ENCODE assay signal across 23 cellular contexts in the genomic region with DNA sequence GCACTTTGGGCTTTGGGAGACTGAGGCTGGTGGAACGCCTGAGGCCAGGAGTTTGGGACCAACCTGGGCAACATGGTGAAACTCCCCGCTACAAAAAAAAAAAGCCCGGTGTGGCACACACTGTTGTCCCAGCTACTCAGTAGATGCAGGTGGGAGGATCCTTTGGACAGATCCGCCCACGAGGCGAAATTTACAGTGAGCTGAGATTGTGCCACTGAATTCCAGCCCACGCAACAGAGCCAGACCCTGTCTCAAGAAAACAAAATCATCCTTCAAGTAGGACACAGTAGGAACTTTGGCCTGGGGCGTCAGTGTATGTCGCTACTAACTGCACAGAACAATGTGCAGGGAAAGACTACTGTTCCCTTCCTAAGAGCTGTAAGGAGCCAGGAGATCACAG. TPM values are rescaled to one million over a fixed set of nuclear protein-coding genes. Genes with fewer than 3 reads are reported as not detected.
DNase-seq lines count a peak whose midpoint lies in the region; ATAC-seq and TF ChIP-seq lines count a peak whose summit lies in the region.
"Had no signal": no experiment of that assay in that cellular context is flagged by ENCODE, and none has a peak within 500 bp of the region (broad histone marks: within the 10 kb centered on the region; RNA-seq: fewer than 3 reads in every experiment).

No MANE protein-coding gene starts in this region.

- TF ChIP-seq POLR2A in GM18951 (IDR thresholded peaks at IDR 0.05; ENCODE audit: extremely low read depth, insufficient read depth, insufficient read length), result peak; percentile 17

- H4K20me1 ChIP-seq in BLaER1 treated with 17β-estradiol and CSF1 and Interleukin-3, amounts not matched to agents 10 nM and 100 nM, result peaks cover 78 to 92% (median 85%) of the 10 kb centered on the region in 11 experiments

- no peak overlapping the region for H3K27ac Mint-ChIP-seq in neural crest cell (ENCODE audit: unreplicated experiment)
- H3K27ac Mint-ChIP-seq: activated CD4-positive, alpha-beta T cell treated with anti-CD3 and anti-CD28 coated beads, Interleukin-2, amount 10 ng/mL, durations not matched to agents 7 days and 5 days; activated CD8-positive, alpha-beta memory T cell treated with anti-CD3 and anti-CD28 coated beads, Interleukin-2, amount 10 ng/mL, durations not matched to agents 7 days and 5 days; IgD-negative memory B cell had no signal

- H3K4me1 ChIP-seq in BLaER1 treated with 17β-estradiol and CSF1 and Interleukin-3, amounts not matched to agents 10 nM and 100 nM, result peaks cover 26 to 70% (median 66%) of the 10 kb centered on the region in 10 experiments
- H3K4me1 ChIP-seq in adipocyte (ENCODE audit: control insufficient read depth, insufficient read depth, low read length), result peaks cover 46% of the 10 kb centered on the region

- peak overlapping the region in 9 of 11 experiments; percentile 34 to 98 (median 93); a peak in 12 of 22 replicates for H3K4me2 ChIP-seq in BLaER1 treated with 17β-estradiol and CSF1 and Interleukin-3, amounts not matched to agents 10 nM and 100 nM
- H3K4me2 ChIP-seq: PC-9 had no signal

- H3K4me3 Mint-ChIP-seq in neural crest cell, result peak overlapping the region; percentile 66
- H3K4me3 Mint-ChIP-seq: activated CD4-positive, alpha-beta T cell treated with anti-CD3 and anti-CD28 coated beads, Interleukin-2, amount 10 ng/mL, durations not matched to agents 7 days and 5 days; activated CD8-positive, alpha-beta memory T cell treated with anti-CD3 and anti-CD28 coated beads, Interleukin-2, amount 10 ng/mL, durations not matched to agents 7 days and 5 days; CD4-positive, alpha-beta memory T cell had no signal

- DNase-seq in adipocyte (ENCODE audit: low read depth) (no peak), neural crest cell (ENCODE audit: low read depth, low spot score) (no peak), NCI-H69 (lab: John Stamatoyannopoulos, UW) (no peak), NCI-H1694 (lab: John Stamatoyannopoulos, UW) (no peak)
- DNase-seq: activated CD4-positive, alpha-beta T cell treated with anti-CD3 and anti-CD28 coated beads, Interleukin-2, amount 10 ng/mL, durations not matched to agents 7 days and 5 days; activated CD8-positive, alpha-beta memory T cell treated with anti-CD3 and anti-CD28 coated beads, Interleukin-2, amount 10 ng/mL, durations not matched to agents 7 days and 5 days; CD4-positive, alpha-beta memory T cell; cerebellar nuclear complex; H7; islet precursor cell; left ventricle myocardium inferior; mesendoderm; NCI-H1105; NCI-H2029; NCI-H526; PC-9; Right ventricle myocardium superior; trophoblast cell had no signal

- in situ Hi-C loops in GM18951 (cut with MboI; ENCODE audit: low sequenced_read_pairs, unreplicated experiment), result no loop called here

- peaks cover 31% of the 10 kb centered on the region for H3K4me1 Mint-ChIP-seq in neural crest cell

- no peak for TF ChIP-seq CTCF in neural crest cell (conservative IDR thresholded peaks at IDR 0.05)

- peaks cover 55 to 77% (median 67%) of the 10 kb centered on the region in 11 experiments for H3K36me3 ChIP-seq in BLaER1 treated with 17β-estradiol and CSF1 and Interleukin-3, amounts not matched to agents 10 nM and 100 nM
- H3K36me3 ChIP-seq in adipocyte (ENCODE audit: control insufficient read depth, insufficient read depth, low read length, severe bottlenecking), result peaks cover 51% of the 10 kb centered on the region

- no peaks in the 10 kb centered on the region for H3K9me3 ChIP-seq in BLaER1 treated with 17β-estradiol and CSF1 and Interleukin-3, amounts not matched to agents 10 nM and 100 nM (replicated peaks in 1 of 11)
- H3K9me3 ChIP-seq in adipocyte (ENCODE audit: control insufficient read depth, low read length), result no peaks in the 10 kb centered on the region
- H3K9me3 ChIP-seq: left ventricle myocardium inferior had no signal

- H3K27me3 ChIP-seq in BLaER1 treated with 17β-estradiol and CSF1 and Interleukin-3, amounts not matched to agents 10 nM and 100 nM, result no peaks in the 10 kb centered on the region
- no peaks in the 10 kb centered on the region for H3K27me3 ChIP-seq in adipocyte (replicated peaks; ENCODE audit: control insufficient read depth, insufficient read depth, low read length)

- no peak for ATAC-seq in GM18907 (IDR thresholded peaks at IDR 0.05; ENCODE audit: unreplicated experiment)
- ATAC-seq: activated CD8-positive, alpha-beta memory T cell treated with anti-CD3 and anti-CD28 coated beads, Interleukin-2, amount 10 ng/mL, durations not matched to agents 7 days and 5 days had no signal

- H3K27me3 Mint-ChIP-seq in neural crest cell (ENCODE audit: low read depth), result no peaks in the 10 kb centered on the region
- H3K27me3 Mint-ChIP-seq: activated CD4-positive, alpha-beta T cell treated with anti-CD3 and anti-CD28 coated beads, Interleukin-2, amount 10 ng/mL, durations not matched to agents 7 days and 5 days; activated CD8-positive, alpha-beta memory T cell treated with anti-CD3 and anti-CD28 coated beads, Interleukin-2, amount 10 ng/mL, durations not matched to agents 7 days and 5 days; CD4-positive, alpha-beta memory T cell; IgD-negative memory B cell had no signal

- H3K36me3 Mint-ChIP-seq in neural crest cell (ENCODE audit: low read depth), result peaks cover 35% of the 10 kb centered on the region
- H3K36me3 Mint-ChIP-seq: IgD-negative memory B cell had no signal

- no peaks in the 10 kb centered on the region for H3K9me3 Mint-ChIP-seq in neural crest cell
- H3K9me3 Mint-ChIP-seq: activated CD4-positive, alpha-beta T cell treated with anti-CD3 and anti-CD28 coated beads, Interleukin-2, amount 10 ng/mL, durations not matched to agents 7 days and 5 days; IgD-negative memory B cell had no signal

- peak overlapping the region in 9 of 11 experiments; percentile 3 to 98 (median 90); a peak in 8 of 22 replicates for H3K9ac ChIP-seq in BLaER1 treated with 17β-estradiol and CSF1 and Interleukin-3, amounts not matched to agents 10 nM and 100 nM
- H3K9ac ChIP-seq in adipocyte (ENCODE audit: low read length), result peak overlapping the region; percentile 16

- no peak overlapping the region for H3K27ac ChIP-seq in BLaER1 treated with 17β-estradiol and CSF1 and Interleukin-3, amounts not matched to agents 10 nM and 100 nM
- H3K27ac ChIP-seq: left ventricle myocardium inferior, PC-9, VCaP had no signal

- no peak overlapping the region for H3K4me3 ChIP-seq in BLaER1 treated with 17β-estradiol and CSF1 and Interleukin-3, amounts not matched to agents 10 nM and 100 nM
- no peak overlapping the region for H3K4me3 ChIP-seq in adipocyte (ENCODE audit: low read length)
- H3K4me3 ChIP-seq: left ventricle myocardium inferior, PC-9 had no signal

RNA-seq across cellular contexts. Expression of a gene that starts 4.8 kb away (rescaled TPM):
- 2,170 and 2,213 TPM in 2 replicates for total RNA-seq in neural crest cell

RNA-seq across cellular contexts. Expression of a gene that starts 32.1 kb away (rescaled TPM):
- 6.3 and 7.3 TPM in 2 replicates for total RNA-seq in neural crest cell
